ENCODE assay signal across 8 cellular contexts in genomic region chr10:92593553-92594046, GRCh38. TPM values are rescaled to one million over a fixed set of nuclear protein-coding genes. Genes with fewer than 3 reads are reported as not detected.
DNase-seq lines count a peak whose midpoint lies in the region; ATAC-seq and TF ChIP-seq lines count a peak whose summit lies in the region.

No MANE protein-coding gene starts in this region.

- H3K4me3 ChIP-seq in NB4 (ENCODE audit: low read depth, low read length) (peak overlapping the region; percentile 97), neuron (ENCODE audit: low read length) (peak overlapping the region; percentile 98)

- intact Hi-C loops in Calu3 (cut with micrococcal nuclease; ENCODE audit: unreplicated experiment), result no loop called here

- peaks cover 16% of the 10 kb centered on the region for H3K4me1 ChIP-seq in neuron (ENCODE audit: insufficient read depth, low read length)

- peak overlapping the region; percentile 98 for H2AFZ ChIP-seq in neuron (ENCODE audit: low read depth, low read length)

- DNase-seq in Calu3 (no peak), NB4 (ENCODE audit: low read depth) (peak; percentile 45), cerebellum (ENCODE audit: low spot score) (no peak), A172 (ENCODE audit: low spot score) (no peak), NCI-H2227 (lab: John Stamatoyannopoulos, UW; ENCODE audit: unreplicated experiment) (no peak)
- DNase-seq in effector memory CD8-positive, alpha-beta T cell, result no peak

- no peaks in the 10 kb centered on the region for H3K27me3 Mint-ChIP-seq in Calu3 (ENCODE audit: unreplicated experiment)
- no peaks in the 10 kb centered on the region for H3K27me3 Mint-ChIP-seq in effector memory CD8-positive, alpha-beta T cell

- H3K9me3 ChIP-seq in neuron (ENCODE audit: low read length), result peaks cover 2% of the 10 kb centered on the region

- peak overlapping the region; percentile 100 for H3K27ac Mint-ChIP-seq in Calu3 (ENCODE audit: unreplicated experiment)
- peak overlapping the region; percentile 99 to 100 for H3K27ac Mint-ChIP-seq in effector memory CD8-positive, alpha-beta T cell

- TF ChIP-seq POLR2A in NB4 (IDR thresholded peaks at IDR 0.05; ENCODE audit: extremely low read depth, insufficient read length), result no peak

- peaks cover 32% of the 10 kb centered on the region for H3K4me1 Mint-ChIP-seq in Calu3 (ENCODE audit: low read depth, unreplicated experiment)
- H3K4me1 Mint-ChIP-seq in effector memory CD8-positive, alpha-beta T cell (ENCODE audit: low read depth in 2 of 2), result peaks cover 20 to 30% of the 10 kb centered on the region in 2 donors

- peak overlapping the region; percentile 97 for H3K4me3 Mint-ChIP-seq in Calu3 (ENCODE audit: low read depth, unreplicated experiment)
- H3K4me3 Mint-ChIP-seq in effector memory CD8-positive, alpha-beta T cell, result peak overlapping the region; percentile 100

- H3K27me3 ChIP-seq in neuron (ENCODE audit: insufficient read depth, low read length), result no peaks in the 10 kb centered on the region

- no peaks in the 10 kb centered on the region for H3K9me3 Mint-ChIP-seq in Calu3 (ENCODE audit: low read depth, unreplicated experiment)
- no peaks in the 10 kb centered on the region for H3K9me3 Mint-ChIP-seq in effector memory CD8-positive, alpha-beta T cell

- TF ChIP-seq CTCF in Calu3 (IDR thresholded peaks at IDR 0.05; ENCODE audit: unreplicated experiment) (no peak), NB4 (IDR thresholded peaks at IDR 0.05; ENCODE audit: low read depth, low read length) (no peak)

- no peak for ATAC-seq in effector memory CD8-positive, alpha-beta T cell (replicated peaks)
- ATAC-seq in GM21576 (IDR thresholded peaks at IDR 0.05; ENCODE audit: unreplicated experiment), result no peak

- CTCF ChIA-PET in Calu3 (lab: Charles Lee), result no interaction called here

- H3K36me3 Mint-ChIP-seq in Calu3 (ENCODE audit: insufficient read depth, unreplicated experiment), result peaks cover 54% of the 10 kb centered on the region
- peaks cover 23% of the 10 kb centered on the region for H3K36me3 Mint-ChIP-seq in effector memory CD8-positive, alpha-beta T cell (ENCODE audit: insufficient read depth)

- BruUV-seq in Calu3 (replicated peaks; lab: Mats Ljungman, UMichigan), result no TSS peak

- no peaks in the 10 kb centered on the region for H3K36me3 ChIP-seq in neuron (ENCODE audit: insufficient read depth, low read length)

RNA-seq across cellular contexts. Expression of gene KIF11, which starts 0.7 kb away (rescaled TPM):
- total RNA-seq in Calu3 (2022) (33.1 and 37.4 TPM in 2 replicates), cerebellum (16.2 TPM)
- total RNA-seq in A172 (2014; rRNA removed; shearing (Covaris generic)), result 68.6 and 74.3 TPM in 2 replicates

RNA-seq across cellular contexts. Expression of gene IDE, which starts 19.7 kb away (rescaled TPM):
- 30.6 and 31.7 TPM in 2 replicates for total RNA-seq in Calu3 (2022)
- 17.8 TPM for total RNA-seq in cerebellum
- 55.1 and 72.9 TPM in 2 replicates for total RNA-seq in A172 (2014; rRNA removed; shearing (Covaris generic))
